Comparison of ENCODE assay signal across 8 cellular contexts in the genomic region with DNA sequence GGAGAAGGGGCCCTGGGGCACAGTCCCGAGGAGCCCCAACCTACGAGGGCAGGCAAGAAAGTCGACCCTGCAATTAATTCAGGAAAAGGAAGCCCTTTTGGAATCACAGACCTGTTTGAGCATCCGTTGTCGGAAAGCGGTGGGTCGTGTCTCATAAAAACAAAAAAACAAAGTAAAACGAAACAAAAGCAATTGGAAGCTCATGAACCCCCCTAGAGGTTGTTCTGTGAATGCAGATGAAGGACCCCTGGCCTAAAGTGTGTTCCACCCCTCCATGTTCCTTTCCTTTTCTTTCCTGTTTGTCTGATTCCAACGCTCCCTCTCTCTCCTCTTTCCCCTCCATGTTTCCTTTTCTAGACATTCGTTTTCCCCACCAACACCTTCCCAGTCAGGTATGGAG.
DNase-seq lines count a peak whose midpoint lies in the region; ATAC-seq and TF ChIP-seq lines count a peak whose summit lies in the region.

No MANE protein-coding gene starts in this region.

- intact Hi-C loops in lower leg skin (cut with DNase I; ENCODE audit: low total_unique reads): no loop called here

- TF ChIP-seq CTCF in 22Rv1 (IDR thresholded peaks at IDR 0.05) (peak; percentile 46), foreskin fibroblast (IDR thresholded peaks at IDR 0.05; ENCODE audit: low read depth, low read length) (peak; percentile 55), lower leg skin (IDR thresholded peaks at IDR 0.05) (no peak)

- peak overlapping the region; percentile 56; the same call in 1 of the 2 replicates for H3K4me3 ChIP-seq in GM08714 (ENCODE audit: low read length)
- peak overlapping the region; percentile 26 to 43 for H3K4me3 ChIP-seq in foreskin fibroblast (ENCODE audit: low read depth in 1 of 2, low read length in 2 of 2)
- no peak overlapping the region for H3K4me3 ChIP-seq in lower leg skin (ENCODE audit: low read depth, poor library complexity, severe bottlenecking)

- DNase-seq in RPMI8226: peak; percentile 19
- DNase-seq in foreskin fibroblast: peak in 1 of 2 donors; percentile 18
- DNase-seq in midbrain (lab: John Stamatoyannopoulos, UW): no peak
- no peak for DNase-seq in globus pallidus (ENCODE audit: low spot score)
- no peak for DNase-seq in lower leg skin (ENCODE audit: low spot score in 2 of 2)

- no peak overlapping the region for H3K27ac ChIP-seq in 22Rv1

- ATAC-seq in GM19328 (IDR thresholded peaks at IDR 0.05; ENCODE audit: unreplicated experiment): no peak

- no peak for TF ChIP-seq POLR2A in lower leg skin (IDR thresholded peaks at IDR 0.05)

- 39 to 45% methylated on average over 10 of the region's 10 CpGs for WGBS in lower leg skin, 2 donors

Comparison
In these comparisons a context has a peak if more than half of its experiments do, and no peak if none do; other contexts are left out.
1. CTCF ChIP-seq: peak in 22Rv1 (single experiment) and foreskin fibroblast (single experiment); none in lower leg skin (0 of 3).